In genomic region chr19:55599468-55600335, GRCh38 we compare ENCODE assay signal across 8 cellular contexts. TPM values are rescaled to one million over a fixed set of nuclear protein-coding genes. Genes with fewer than 3 reads are reported as not detected.
DNase-seq lines count a peak whose midpoint lies in the region; ATAC-seq, FAIRE-seq and TF ChIP-seq lines count a peak whose summit lies in the region.

Gene FIZ1, minus strand, starts transcription at chr19:55599517. Its CDS starts 1,652 bp downstream, at chr19:55597865.
Gene ZNF524, plus strand, starts transcription at chr19:55600288. Its CDS starts 1,825 bp downstream, at chr19:55602113.

- dilution Hi-C loops in IMR-90 (cut with HindIII; ENCODE audit: low sequenced_read_pairs, unreplicated experiment), result no loop called here
- dilution Hi-C loops in endothelial cell of umbilical vein (cut with MboI; ENCODE audit: extremely low pct_ligation_motif_present, low sequenced_read_pairs), result loop anchor here (10.0 kb wide), 1 partner anchor 85 kb away; no protein-coding TSS in a partner anchor

- peaks cover 13% of the 10 kb centered on the region for H3K9me1 ChIP-seq in IMR-90 (ENCODE audit: insufficient read depth, low read length)
- H3K9me1 ChIP-seq in endothelial cell of umbilical vein (replicated peaks; ENCODE audit: control insufficient read depth, extremely low read depth, insufficient read depth, low read length), result no peaks in the 10 kb centered on the region

- H3K9me3 ChIP-seq in IMR-90 (ENCODE audit: control insufficient read depth, insufficient read depth, low read length), result no peaks in the 10 kb centered on the region
- H3K9me3 ChIP-seq in OCI-LY7 (ENCODE audit: low read length), result no peaks in the 10 kb centered on the region
- no peaks in the 10 kb centered on the region for H3K9me3 ChIP-seq in endothelial cell of umbilical vein (replicated peaks; ENCODE audit: control insufficient read depth, insufficient read depth, low read length)
- no peaks in the 10 kb centered on the region for H3K9me3 ChIP-seq in mononuclear cell (ENCODE audit: low read depth, low read length)

- H3K56ac ChIP-seq in IMR-90 (ENCODE audit: extremely low read depth, insufficient read depth, low read length), result peak within 1 kb of the TSS; percentile 100

- BruUV-seq in IMR-90 (replicated peaks; lab: Mats Ljungman, UMichigan) (no TSS peak), OCI-LY7 (replicated peaks; lab: Mats Ljungman, UMichigan) (no TSS peak), endothelial cell of umbilical vein (replicated peaks; lab: Mats Ljungman, UMichigan) (TSS peak; percentile 48)

- H3K4me1 ChIP-seq in IMR-90 (ENCODE audit: control insufficient read depth, insufficient read depth, low read length) (peaks cover 4% of the 10 kb centered on the region; the same call in 1 of the 2 replicates), OCI-LY7 (ENCODE audit: insufficient read depth, low read length, poor library complexity, severe bottlenecking) (peaks cover 33% of the 10 kb centered on the region), endothelial cell of umbilical vein (ENCODE audit: control insufficient read depth, extremely low read depth, insufficient read depth, low read length) (peaks cover 12% of the 10 kb centered on the region), mononuclear cell (ENCODE audit: insufficient read depth, low read length) (peaks cover 24% of the 10 kb centered on the region)

- H3K9ac ChIP-seq in IMR-90 (ENCODE audit: low read depth, low read length), result peak within 1 kb of the TSS; percentile 95
- H3K9ac ChIP-seq in endothelial cell of umbilical vein (replicated peaks; ENCODE audit: extremely low read depth, insufficient read depth, low read length), result peak within 1 kb of the TSS; percentile 97

- intact Hi-C loops in IMR-90 (cut with micrococcal nuclease), result no loop called here
- intact Hi-C loops in OCI-LY7 (cut with micrococcal nuclease; ENCODE audit: unreplicated experiment), result loop anchor here (1.0 to 2.0 kb wide), 2 partner anchors 19 to 44 kb away; partner anchors contain the start of genes ZNF579 and ZNF581
- intact Hi-C loops in endothelial cell of umbilical vein (cut with micrococcal nuclease), result loop anchor here (1.0 to 10.0 kb wide), 11 partner anchors 12 to 482 kb away; partner anchors contain the start of genes KMT5C, PPP1R12C, PPP6R1 and RPL28

- peak within 1 kb of the TSS; percentile 99 for H2AK5ac ChIP-seq in IMR-90 (ENCODE audit: low read depth, low read length)

- TF ChIP-seq RAD21 in IMR-90 (IDR thresholded peaks at IDR 0.05; ENCODE audit: low read length), result no peak

- peak within 1 kb of the TSS; percentile 97 to 100 for H4K8ac ChIP-seq in IMR-90 (ENCODE audit: low read depth in 2 of 2, low read length in 2 of 2)

- H3K79me2 ChIP-seq in OCI-LY7 (ENCODE audit: insufficient read depth, low read depth, low read length), result no peaks in the 10 kb centered on the region
- peaks cover 2% of the 10 kb centered on the region for H3K79me2 ChIP-seq in endothelial cell of umbilical vein (ENCODE audit: control insufficient read depth, insufficient read depth, low read length)

- peak within 1 kb of the TSS; percentile 98 for H2AFZ ChIP-seq in IMR-90 (replicated peaks; ENCODE audit: low read length, poor library complexity)
- H2AFZ ChIP-seq in OCI-LY7 (ENCODE audit: low read length), result peak within 1 kb of the TSS; percentile 66
- H2AFZ ChIP-seq in endothelial cell of umbilical vein (ENCODE audit: low read depth, low read length), result peak within 1 kb of the TSS; percentile 96

- H4K20me1 ChIP-seq in IMR-90 (ENCODE audit: insufficient read depth, low read length) (0 out of 2 replicates have a peak, but pooled peaks cover 2% of the 10 kb centered on the region), OCI-LY7 (ENCODE audit: insufficient read depth, low read length) (no peaks in the 10 kb centered on the region), endothelial cell of umbilical vein (replicated peaks; ENCODE audit: control insufficient read depth, extremely low read depth, insufficient read depth, low read length) (no peaks in the 10 kb centered on the region)

- 2% methylated on average over 10 of the region's 68 CpGs; no CpG with 5 or more reads in 1 of the 2 experiments for WGBS in IMR-90 (ENCODE audit: extremely low coverage in 2 of 2, insufficient read length in 1 of 2), 2 experiments

- peak within 1 kb of the TSS; percentile 100 for H3K14ac ChIP-seq in IMR-90 (replicated peaks; ENCODE audit: low read depth, low read length)

- TF ChIP-seq POLR2A in IMR-90 (IDR thresholded peaks at IDR 0.05; ENCODE audit: low read depth, low read length) (peak; percentile 64), endothelial cell of umbilical vein (IDR thresholded peaks at IDR 0.05; ENCODE audit: low read depth, low read length) (no peak)

- H3K4me3 ChIP-seq in IMR-90 (ENCODE audit: insufficient read depth, low read depth, low read length), result peak within 1 kb of the TSS; percentile 56
- peak within 1 kb of the TSS; percentile 74 for H3K4me3 ChIP-seq in OCI-LY7 (ENCODE audit: low read depth, low read length, poor library complexity, severe bottlenecking)
- peak within 1 kb of the TSS; percentile 78 to 92 (median 89) for H3K4me3 ChIP-seq in endothelial cell of umbilical vein (replicated peaks in 1 of 3; ENCODE audit: insufficient read depth in 1 of 3, low read depth in 1 of 3, low read length in 3 of 3)
- peak within 1 kb of the TSS; percentile 94 for H3K4me3 ChIP-seq in mononuclear cell (ENCODE audit: low read length)

- no peaks in the 10 kb centered on the region for H3K9me2 ChIP-seq in OCI-LY7 (ENCODE audit: insufficient read depth, low read length)

- H3K23ac ChIP-seq in IMR-90 (ENCODE audit: low read depth, low read length), result peak within 1 kb of the TSS; percentile 100

- peak within 1 kb of the TSS; percentile 100 for H3K4ac ChIP-seq in IMR-90 (ENCODE audit: low read depth, low read length)

- H2BK15ac ChIP-seq in IMR-90 (ENCODE audit: low read depth, low read length), result peak within 1 kb of the TSS; percentile 100; the same call in 2 of the 3 replicates

- in situ Hi-C loops in IMR-90 (cut with MboI; ENCODE audit: low sequenced_read_pairs), result no loop called here

- H3K27me3 ChIP-seq in IMR-90 (ENCODE audit: control insufficient read depth, insufficient read depth, low read length), result no peaks in the 10 kb centered on the region
- H3K27me3 ChIP-seq in endothelial cell of umbilical vein (ENCODE audit: control insufficient read depth in 2 of 2, insufficient read depth in 2 of 2, low read length in 2 of 2), result no peaks in the 10 kb centered on the region
- H3K27me3 ChIP-seq in mononuclear cell (ENCODE audit: insufficient read depth, low read length), result no peaks in the 10 kb centered on the region

- DNase-seq in D341Med (ENCODE audit: low spot score) (peak; percentile 86), IMR-90 (peak; percentile 98), OCI-LY7 (ENCODE audit: low spot score) (peak; percentile 98), endothelial cell of umbilical vein (ENCODE audit: low read depth, low spot score) (peak; percentile 99)
- peak; percentile 96 for DNase-seq in activated CD8-positive, alpha-beta memory T cell treated with anti-CD3 and anti-CD28 coated beads, Interleukin-2, amount 50 U/mL, for 48 hours
- DNase-seq in stimulated activated CD8-positive, alpha-beta memory T cell treated with anti-CD3 and anti-CD28 coated beads, Interleukin-2, amount 100 ng/mL, for 48 hours (ENCODE audit: low read depth in 2 of 2), result peak; percentile 93 to 94

- H3K36me3 ChIP-seq in IMR-90 (ENCODE audit: control insufficient read depth, insufficient read depth, low read length) (peaks cover 19% of the 10 kb centered on the region), OCI-LY7 (ENCODE audit: insufficient read depth, low read length) (peaks cover 22% of the 10 kb centered on the region), endothelial cell of umbilical vein (ENCODE audit: control insufficient read depth in 2 of 2, extremely low read depth in 1 of 2, insufficient read depth in 2 of 2, low read length in 2 of 2) (peaks cover 3 to 14% of the 10 kb centered on the region in 2 experiments)

- H3K4me2 ChIP-seq in IMR-90 (ENCODE audit: low read depth, low read length), result peak within 1 kb of the TSS; percentile 89
- H3K4me2 ChIP-seq in OCI-LY7 (ENCODE audit: low read length), result peak within 1 kb of the TSS; percentile 100
- peak within 1 kb of the TSS; percentile 90 for H3K4me2 ChIP-seq in endothelial cell of umbilical vein (ENCODE audit: insufficient read depth, low read length)

- no peak for TF ChIP-seq CTCF in IMR-90 (conservative IDR thresholded peaks at IDR 0.05; ENCODE audit: low read depth, low read length)
- no peak for TF ChIP-seq CTCF in OCI-LY7 (conservative IDR thresholded peaks at IDR 0.05; ENCODE audit: low read length)
- no peak for TF ChIP-seq CTCF in endothelial cell of umbilical vein (IDR thresholded peaks at IDR 0.05; ENCODE audit: extremely low read depth in 1 of 2, insufficient read depth in 1 of 2, low read depth in 1 of 2, low read length in 2 of 2)

- POLR2A ChIA-PET in IMR-90 (lab: Charles Lee; ENCODE audit: unreplicated experiment), result interaction anchor here (0.7 to 1.4 kb wide), 5 partner anchors 14 to 26 kb away, joined by 3 to 10 read pairs (median 4); partner anchors contain the start of gene ZNF579
- POLR2A ChIA-PET in OCI-LY7 (lab: Charles Lee), result interaction anchor here (0.8 to 1.6 kb wide), 4 partner anchors 12 to 48 kb away, joined by 3 to 15 read pairs (median 6); partner anchors contain the start of gene ZNF784
- POLR2A ChIA-PET in endothelial cell of umbilical vein (lab: Charles Lee), result interaction anchor here (0.6 to 2.2 kb wide), 10 partner anchors 11 to 192 kb away, joined by 3 to 8 read pairs (median 5); partner anchors contain the start of genes UBE2S and ZNF784

- no peak for FAIRE-seq in endothelial cell of umbilical vein (lab: Jason Lieb, UNC)

- peak within 1 kb of the TSS; percentile 99 for H4K91ac ChIP-seq in IMR-90 (ENCODE audit: insufficient read depth, low read depth, low read length)

- H3K27ac ChIP-seq in IMR-90 (ENCODE audit: insufficient read depth, low read length), result peak within 1 kb of the TSS; percentile 95
- H3K27ac ChIP-seq in OCI-LY7 (ENCODE audit: low read depth, low read length, poor library complexity, severe bottlenecking), result peak within 1 kb of the TSS; percentile 94
- peak within 1 kb of the TSS; percentile 98 for H3K27ac ChIP-seq in endothelial cell of umbilical vein (ENCODE audit: insufficient read depth, low read depth, low read length)

- H3K18ac ChIP-seq in IMR-90 (ENCODE audit: low read depth, low read length), result peak within 1 kb of the TSS; percentile 86

- ATAC-seq in GM21526 (IDR thresholded peaks at IDR 0.05; ENCODE audit: low FRiP score, unreplicated experiment) (peak; percentile 49), IMR-90 (ENCODE audit: low read depth) (peak; percentile 82)

- peak within 1 kb of the TSS; percentile 100 for H2AK9ac ChIP-seq in IMR-90 (replicated peaks; ENCODE audit: low read depth, low read length, poor library complexity)

- H3K79me1 ChIP-seq in IMR-90 (ENCODE audit: low read depth in 1 of 2, low read length in 2 of 2), result peaks cover 19 to 36% of the 10 kb centered on the region in 2 experiments

- H4K5ac ChIP-seq in IMR-90 (ENCODE audit: low read depth, low read length), result peak within 1 kb of the TSS; percentile 87

- peak within 1 kb of the TSS; percentile 99 for H2BK120ac ChIP-seq in IMR-90 (ENCODE audit: low read depth, low read length)

- CTCF ChIA-PET in IMR-90 (lab: Yijun Ruan, JAX), result interaction anchor here (1.3 kb wide), 1 partner anchor 133 kb away, joined by 6 read pairs; no protein-coding TSS in a partner anchor
- CTCF ChIA-PET in OCI-LY7 (lab: Charles Lee; ENCODE audit: unreplicated experiment), result interaction anchor here (0.6 kb wide), 1 partner anchor 232 kb away, joined by 7 read pairs; no protein-coding TSS in a partner anchor
- CTCF ChIA-PET in endothelial cell of umbilical vein (lab: Charles Lee), result interaction anchor here (0.7 to 1.8 kb wide), 12 partner anchors 12 to 132 kb away, joined by 3 to 8 read pairs (median 4); partner anchors contain the start of gene U2AF2

- H2BK20ac ChIP-seq in IMR-90 (ENCODE audit: low read depth, low read length), result peak within 1 kb of the TSS; percentile 99

- peak within 1 kb of the TSS; percentile 96 for H2BK5ac ChIP-seq in IMR-90 (ENCODE audit: low read depth, low read length, poor library complexity, severe bottlenecking)

RNA-seq across cellular contexts. Expression of gene FIZ1, which starts in this region (rescaled TPM):
- total RNA-seq in IMR-90 (2012; rRNA removed) (0.83 and 1.3 TPM in 2 replicates), OCI-LY7 (2022) (17.1 and 18.0 TPM in 2 replicates), endothelial cell of umbilical vein (14.7 and 15.6 TPM in 2 replicates), mononuclear cell (2.2 TPM)
- polyA plus RNA-seq in IMR-90 (2012; rRNA removed) (5.5 and 5.9 TPM in 2 replicates), endothelial cell of umbilical vein (6.6 and 7.0 TPM in 2 replicates)
- polyA plus RNA-seq in IMR-90 (2012; cell fraction: cytosol; rRNA removed), result 3.6 and 5.0 TPM in 2 replicates
- polyA plus RNA-seq in IMR-90 (2012; cell fraction: nucleus; rRNA removed; ENCODE audit: low replicate concordance), result 12.9 and 19.2 TPM in 2 replicates
- total RNA-seq in OCI-LY7 (2014; rRNA removed; shearing (Covaris generic)), result 6.0 and 6.8 TPM in 2 replicates
- polyA plus RNA-seq in endothelial cell of umbilical vein (2011; cell fraction: cytosol; rRNA removed), result 5.2 and 5.6 TPM in 2 replicates
- polyA plus RNA-seq in endothelial cell of umbilical vein (2011; cell fraction: nucleus; rRNA removed), result 9.0 and 12.8 TPM in 2 replicates
- polyA plus RNA-seq in endothelial cell of umbilical vein (2012), result 6.3 and 9.7 TPM in 2 replicates
- 3.1 and 7.7 TPM in 2 replicates for polyA minus RNA-seq in endothelial cell of umbilical vein
- polyA minus RNA-seq in endothelial cell of umbilical vein (2011; cell fraction: cytosol; rRNA and poly(A)+ RNA removed), result 12.8 TPM
- polyA minus RNA-seq in endothelial cell of umbilical vein (2011; cell fraction: nucleus; rRNA and poly(A)+ RNA removed), result 5.1 and 6.5 TPM in 2 replicates

RNA-seq across cellular contexts. Expression of gene ZNF524, which starts in this region (rescaled TPM):
- total RNA-seq in IMR-90 (2012; rRNA removed) (2.3 and 2.8 TPM in 2 replicates), OCI-LY7 (2022) (9.2 and 12.3 TPM in 2 replicates), endothelial cell of umbilical vein (14.2 and 15.2 TPM in 2 replicates), mononuclear cell (9.6 TPM)
- polyA plus RNA-seq in IMR-90 (2012; rRNA removed) (6.6 and 8.0 TPM in 2 replicates), endothelial cell of umbilical vein (15.4 and 22.5 TPM in 2 replicates)
- 6.2 and 14.1 TPM in 2 replicates for polyA plus RNA-seq in IMR-90 (2012; cell fraction: cytosol; rRNA removed)
- 4.0 and 9.8 TPM in 2 replicates for polyA plus RNA-seq in IMR-90 (2012; cell fraction: nucleus; rRNA removed; ENCODE audit: low replicate concordance)
- total RNA-seq in OCI-LY7 (2014; rRNA removed; shearing (Covaris generic)), result 14.5 and 21.6 TPM in 2 replicates
- polyA plus RNA-seq in endothelial cell of umbilical vein (2011; cell fraction: cytosol; rRNA removed), result 7.8 and 15.2 TPM in 2 replicates
- polyA plus RNA-seq in endothelial cell of umbilical vein (2011; cell fraction: nucleus; rRNA removed), result 4.3 and 6.1 TPM in 2 replicates
- 4.3 and 8.3 TPM in 2 replicates for polyA plus RNA-seq in endothelial cell of umbilical vein (2012)
- polyA minus RNA-seq in endothelial cell of umbilical vein, result 1.8 and 4.0 TPM in 2 replicates
- polyA minus RNA-seq in endothelial cell of umbilical vein (2011; cell fraction: cytosol; rRNA and poly(A)+ RNA removed), result 4.6 TPM
- 1.2 and 4.1 TPM in 2 replicates for polyA minus RNA-seq in endothelial cell of umbilical vein (2011; cell fraction: nucleus; rRNA and poly(A)+ RNA removed)

Comparison
In these comparisons a context has a peak if more than half of its experiments do, and no peak if none do; other contexts are left out.
1. Peak in every context shown above with its lines: DNase-seq, ATAC-seq, H3K4me3 ChIP-seq and H3K27ac ChIP-seq.